ENCODE assay signal across 11 cellular contexts in genomic region chr10:54057357-54057756, GRCh38.
"Had no signal": no experiment of that assay in that cellular context is flagged by ENCODE, and none has a peak within 500 bp of the region (broad histone marks: within the 10 kb centered on the region; RNA-seq: fewer than 3 reads in every experiment).

No MANE protein-coding gene starts in this region.

- H3K27ac ChIP-seq: GM23248 had no signal

- H3K9me3 ChIP-seq: HAP-1 had no signal

- H3K4me3 ChIP-seq: GM23248, GM23338, HAP-1 had no signal

- DNase-seq: GM23248, GOT3, H7, H9, HCEC 1CT, HFFc6 had no signal

- FAIRE-seq: H1, H54 had no signal

- H2AFZ ChIP-seq: GM23248, GM23338 had no signal

- H3K4me2 ChIP-seq: GM23338 had no signal

- H3K36me3 ChIP-seq: HAP-1 had no signal

- ATAC-seq: GM23338, HCT116 had no signal

- H3K4me1 ChIP-seq: HAP-1 had no signal

- H3K9ac ChIP-seq: GM23248 had no signal
